Comparison of ENCODE assay signal across 8 cellular contexts in the genomic region with DNA sequence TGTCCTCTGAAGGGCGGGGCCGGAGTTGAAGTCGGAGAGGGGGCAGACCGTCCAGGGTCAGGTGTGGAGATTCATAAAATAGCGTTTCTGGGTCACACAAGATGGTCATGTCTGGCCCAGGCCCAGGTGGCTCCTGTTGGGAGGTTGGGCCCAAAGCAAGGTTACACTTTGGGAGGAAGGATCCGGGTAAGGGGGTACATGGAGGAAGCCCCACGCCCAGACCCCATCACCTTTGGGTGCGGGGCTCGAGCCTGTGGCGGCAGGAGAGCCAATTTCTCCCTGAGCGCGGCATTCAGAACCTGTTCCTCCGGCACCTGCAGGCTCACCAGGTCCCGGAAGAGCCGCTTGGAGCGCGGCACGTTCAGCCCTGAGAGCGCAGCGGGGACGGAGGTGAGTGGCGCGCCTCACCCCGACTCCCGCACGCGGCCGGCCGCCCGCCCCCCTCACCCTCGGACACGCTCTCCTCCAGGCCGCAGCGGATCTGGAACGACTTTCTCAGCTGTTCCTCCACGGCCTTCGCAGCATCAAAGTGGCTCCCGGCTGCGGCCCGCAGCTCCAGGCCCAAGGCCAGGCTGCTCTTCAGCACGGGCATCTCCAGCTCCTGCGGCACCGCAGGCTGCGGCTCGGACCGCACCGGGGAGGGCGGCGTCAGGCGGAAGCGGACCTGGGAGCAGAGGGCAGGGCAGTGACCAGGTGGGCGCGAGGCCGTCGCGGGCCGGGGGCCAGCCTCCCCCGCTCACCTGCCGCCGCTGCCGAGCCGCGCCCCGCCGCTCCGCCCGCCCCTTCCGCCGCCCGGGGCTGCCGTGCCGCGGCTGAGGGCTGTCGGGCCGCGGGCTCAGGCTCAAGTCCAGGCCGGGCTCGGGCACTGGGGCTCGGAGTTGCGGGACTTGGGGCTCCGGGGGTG. TPM values are rescaled to one million over a fixed set of nuclear protein-coding genes. Genes with fewer than 3 reads are reported as not detected.
A peak's percentile ranks its signal among the peaks of the same experiment; 100 is the strongest.
DNase-seq lines count a peak whose midpoint lies in the region; ATAC-seq and TF ChIP-seq lines count a peak whose summit lies in the region.

No MANE protein-coding gene starts in this region.

- peaks cover 40% of the 10 kb centered on the region for H3K36me3 ChIP-seq in SK-N-MC (ENCODE audit: insufficient read depth, low read length)
- H3K36me3 ChIP-seq in iPS-15b (ENCODE audit: control insufficient read depth, insufficient read depth, low read length) = peaks cover 18% of the 10 kb centered on the region
- peaks cover 20 to 28% (median 21%) of the 10 kb centered on the region in 3 donors for H3K36me3 ChIP-seq in skeletal muscle tissue (ENCODE audit: control insufficient read depth in 3 of 3, insufficient read depth in 3 of 3, low read length in 3 of 3)

- in situ Hi-C loops in astrocyte of the cerebellum (cut with HindIII; ENCODE audit: low sequenced_read_pairs) = no loop called here

- peak overlapping the region; percentile 92 for H3K9ac ChIP-seq in SK-N-MC (ENCODE audit: insufficient read length)
- peak overlapping the region; percentile 89 for H3K9ac ChIP-seq in iPS-15b (ENCODE audit: low read depth, low read length)
- peak overlapping the region; percentile 88 to 89 (median 89) for H3K9ac ChIP-seq in skeletal muscle tissue (ENCODE audit: low read depth in 1 of 3, low read length in 3 of 3)

- H3K27me3 ChIP-seq in iPS-15b (ENCODE audit: control insufficient read depth, insufficient read depth, low read length) = no peaks in the 10 kb centered on the region
- no peaks in the 10 kb centered on the region for H3K27me3 ChIP-seq in skeletal muscle tissue (ENCODE audit: control insufficient read depth in 3 of 3, insufficient read depth in 3 of 3, low read length in 3 of 3)

- H3K4me1 ChIP-seq in iPS-15b (ENCODE audit: control insufficient read depth, insufficient read depth, low read length) = peaks cover 8% of the 10 kb centered on the region
- peaks cover 41 to 50% (median 42%) of the 10 kb centered on the region in 3 donors for H3K4me1 ChIP-seq in skeletal muscle tissue (ENCODE audit: control insufficient read depth in 3 of 3, insufficient read depth in 3 of 3, low read length in 3 of 3)

- no peak for TF ChIP-seq CTCF in astrocyte of the cerebellum (IDR thresholded peaks at IDR 0.05; ENCODE audit: low read depth, low read length, missing control alignments)

- DNase-seq in AG20443 (ENCODE audit: low spot score) (peak; percentile 44), SK-N-MC (ENCODE audit: low read depth, low spot score) (no peak), astrocyte of the cerebellum (ENCODE audit: low read depth) (no peak), HuH-7 (ENCODE audit: low spot score) (no peak)

- H3K9me3 ChIP-seq in SK-N-MC (ENCODE audit: low read depth, low read length) (no peaks in the 10 kb centered on the region), iPS-15b (ENCODE audit: control insufficient read depth, insufficient read depth, low read length) (no peaks in the 10 kb centered on the region), skeletal muscle tissue (ENCODE audit: control insufficient read depth in 3 of 3, low read length in 3 of 3) (no peaks in the 10 kb centered on the region)

- peak overlapping the region; percentile 75 for H3K27ac ChIP-seq in SK-N-MC
- peak overlapping the region; percentile 82 for H3K27ac ChIP-seq in skeletal muscle tissue (ENCODE audit: low read depth, low read length)

- H3K4me3 ChIP-seq in SK-N-MC = peak overlapping the region; percentile 89
- peak overlapping the region; percentile 77 for H3K4me3 ChIP-seq in astrocyte of the cerebellum (ENCODE audit: low read depth, low read length)
- peak overlapping the region; percentile 81 for H3K4me3 ChIP-seq in iPS-15b (ENCODE audit: low read depth, low read length)
- H3K4me3 ChIP-seq in skeletal muscle tissue (ENCODE audit: low read length in 3 of 3) = peak overlapping the region; percentile 83 to 90 (median 85)

- peak; percentile 28 for ATAC-seq in GM18907 (IDR thresholded peaks at IDR 0.05; ENCODE audit: unreplicated experiment)
- ATAC-seq in HG03103 (IDR thresholded peaks at IDR 0.05; ENCODE audit: low read depth, unreplicated experiment) = peak; percentile 31

RNA-seq across cellular contexts. Expression of gene PPP1R35, which starts 0.6 kb away (rescaled TPM):
- total RNA-seq in skeletal muscle tissue = 5.2 TPM

RNA-seq across cellular contexts. Expression of gene MEPCE, which starts 6.0 kb away (rescaled TPM):
- total RNA-seq in skeletal muscle tissue = 30.8 TPM

RNA-seq across cellular contexts. Expression of gene ZCWPW1, which starts 7.2 kb away (rescaled TPM):
- 3.1 TPM for total RNA-seq in skeletal muscle tissue

RNA-seq across cellular contexts. Expression of gene SPACDR, which starts 28.4 kb away (rescaled TPM):
- total RNA-seq in skeletal muscle tissue = not detected

RNA-seq across cellular contexts. Expression of gene TSC22D4, which starts 43.4 kb away (rescaled TPM):
- total RNA-seq in skeletal muscle tissue = 13.6 TPM
